In genomic region chr17:13761221-13761620, GRCh38 we compare ENCODE assay signal across 8 cellular contexts.
"Had no signal": no experiment of that assay in that cellular context is flagged by ENCODE, and none has a peak within 500 bp of the region (broad histone marks: within the 10 kb centered on the region; RNA-seq: fewer than 3 reads in every experiment).

No MANE protein-coding gene starts in this region.

- DNase-seq: GM23248, GOT3, H7, KBM-7 had no signal

- H3K4me3 ChIP-seq: GM23248, HAP-1 had no signal

- H3K36me3 Mint-ChIP-seq: IgD-negative memory B cell had no signal

- H3K4me1 ChIP-seq: HAP-1 had no signal

- H3K4me1 Mint-ChIP-seq: IgD-negative memory B cell had no signal

- H3K27ac ChIP-seq: GM23248, HL-60 had no signal

- H3K9me3 ChIP-seq: HAP-1 had no signal

- H3K27me3 Mint-ChIP-seq: IgD-negative memory B cell had no signal

- H3K4me3 Mint-ChIP-seq: IgD-negative memory B cell had no signal

- H3K36me3 ChIP-seq: HAP-1 had no signal

- ATAC-seq: HCT116 had no signal

- H3K27ac Mint-ChIP-seq: IgD-negative memory B cell had no signal
